In genomic region chr6:91020741-91021140, GRCh38 we compare ENCODE assay signal across 13 cellular contexts.
DNase-seq lines count a peak whose midpoint lies in the region; ATAC-seq and TF ChIP-seq lines count a peak whose summit lies in the region.
"Had no signal": no experiment of that assay in that cellular context is flagged by ENCODE, and none has a peak within 500 bp of the region (broad histone marks: within the 10 kb centered on the region; RNA-seq: fewer than 3 reads in every experiment).

No MANE protein-coding gene starts in this region.

- no peak overlapping the region for H2AFZ ChIP-seq in mammary epithelial cell (ENCODE audit: low read depth, low read length)
- H2AFZ ChIP-seq: PC-9 had no signal

- H3K36me3 ChIP-seq in mammary epithelial cell (ENCODE audit: insufficient read depth, low read length) (no peaks in the 10 kb centered on the region), right lobe of liver (no peaks in the 10 kb centered on the region)

- no peak overlapping the region for H3K27ac ChIP-seq in mammary epithelial cell (ENCODE audit: insufficient read depth, low read depth, low read length)
- H3K27ac ChIP-seq in right lobe of liver, result no peak overlapping the region
- H3K27ac ChIP-seq: PC-9 had no signal

- no peak for TF ChIP-seq POLR2A in right lobe of liver (IDR thresholded peaks at IDR 0.05)

- WGBS in mammary epithelial cell (ENCODE audit: low coverage, missing lambda C conversion rate), result 15% methylated on average over 1 of the region's 1 CpG
- WGBS in right lobe of liver (ENCODE audit: insufficient coverage, low coverage, low lambda C conversion rate, missing lambda C conversion rate), result 27% methylated on average over 1 of the region's 1 CpG

- H3K9ac ChIP-seq in mammary epithelial cell (ENCODE audit: insufficient read depth, low read length), result no peak overlapping the region

- BruUV-seq in mammary epithelial cell (replicated peaks; lab: Mats Ljungman, UMichigan), result no TSS peak

- dilution Hi-C loops in mammary epithelial cell (cut with HindIII; ENCODE audit: low sequenced_read_pairs), result no loop called here

- DNase-seq in choroid plexus epithelial cell (ENCODE audit: low read depth) (peak; percentile 1), SKM-1 treated with dmso at 0.1 percent for 144 hours (lab: John Stamatoyannopoulos, UW; ENCODE audit: unreplicated experiment) (no peak), mammary epithelial cell (no peak), NCI-H524 treated with DMSO at 0.1 percent for 48 hours (lab: John Stamatoyannopoulos, UW) (no peak), right lobe of liver (no peak)
- DNase-seq: activated naive CD8-positive, alpha-beta T cell treated with anti-CD3 and anti-CD28 coated beads, Interleukin-2, amount 10 ng/mL, durations not matched to agents 7 days and 5 days; CD4-positive, CD25-positive, alpha-beta regulatory T cell; NCI-H1092; PC-9; T-cell had no signal

- H3K4me2 ChIP-seq in mammary epithelial cell (ENCODE audit: insufficient read depth, low read depth, low read length), result no peak overlapping the region
- H3K4me2 ChIP-seq: PC-9 had no signal

- intact Hi-C loops in mammary epithelial cell (cut with micrococcal nuclease) (no loop called here), right lobe of liver (cut with DNase I) (no loop called here)

- TF ChIP-seq CTCF in choroid plexus epithelial cell (conservative IDR thresholded peaks at IDR 0.05; ENCODE audit: low read depth, low read length) (no peak), mammary epithelial cell (conservative IDR thresholded peaks at IDR 0.05 in 1 of 2, IDR thresholded peaks at IDR 0.05 in 1 of 2; ENCODE audit: extremely low read depth in 1 of 2, insufficient read depth in 1 of 2, low read depth in 1 of 2, low read length in 2 of 2) (no peak), right lobe of liver (IDR thresholded peaks at IDR 0.05) (no peak)

- H3K4me3 ChIP-seq in choroid plexus epithelial cell (ENCODE audit: low read depth, low read length) (no peak overlapping the region), mammary epithelial cell (replicated peaks in 1 of 3; ENCODE audit: insufficient read depth in 1 of 3, low read depth in 2 of 3, low read length in 3 of 3) (no peak overlapping the region), right lobe of liver (no peak overlapping the region)
- H3K4me3 ChIP-seq: PC-9 had no signal

- no peaks in the 10 kb centered on the region for H3K27me3 ChIP-seq in mammary epithelial cell (ENCODE audit: insufficient read depth, low read length)
- H3K27me3 ChIP-seq in right lobe of liver, result no peaks in the 10 kb centered on the region

- CTCF ChIA-PET in mammary epithelial cell (lab: Charles Lee; ENCODE audit: low non-redundant PET), result no interaction called here

- in situ Hi-C loops in mammary epithelial cell (cut with MboI; ENCODE audit: low sequenced_read_pairs in 2 of 2), result no loop called here

- H4K20me1 ChIP-seq in mammary epithelial cell (ENCODE audit: insufficient read depth, low read length), result no peaks in the 10 kb centered on the region

- no peaks in the 10 kb centered on the region for H3K9me3 ChIP-seq in mammary epithelial cell (replicated peaks; ENCODE audit: insufficient read depth, low read length)
- H3K9me3 ChIP-seq in right lobe of liver, result no peaks in the 10 kb centered on the region

- H3K79me2 ChIP-seq in mammary epithelial cell (ENCODE audit: insufficient read depth, low read length), result no peaks in the 10 kb centered on the region

- H3K4me1 ChIP-seq in mammary epithelial cell (ENCODE audit: insufficient read depth, low read length) (no peaks in the 10 kb centered on the region), right lobe of liver (no peaks in the 10 kb centered on the region)

- ATAC-seq in GM18867 (IDR thresholded peaks at IDR 0.05; ENCODE audit: unreplicated experiment), result peak; percentile 75
- peak; percentile 87 for ATAC-seq in GM21576 (IDR thresholded peaks at IDR 0.05; ENCODE audit: unreplicated experiment)
- peak; percentile 47 for ATAC-seq in HG03097 (IDR thresholded peaks at IDR 0.05; ENCODE audit: low FRiP score, unreplicated experiment)
- ATAC-seq in right lobe of liver, result no peak
- ATAC-seq: T-cell had no signal

Comparison
In these comparisons a context has a peak if more than half of its experiments do, and no peak if none do; other contexts are left out.
1. ATAC-seq: peak in GM18867 (single experiment), GM21576 (single experiment) and HG03097 (single experiment); none in right lobe of liver (0 of 4).